In genomic region chr5:76737846-76738245, GRCh38 we compare ENCODE assay signal across 17 cellular contexts. TPM values are rescaled to one million over a fixed set of nuclear protein-coding genes. Genes with fewer than 3 reads are reported as not detected.
DNase-seq lines count a peak whose midpoint lies in the region; ATAC-seq and TF ChIP-seq lines count a peak whose summit lies in the region.
"Had no signal": no experiment of that assay in that cellular context is flagged by ENCODE, and none has a peak within 500 bp of the region (broad histone marks: within the 10 kb centered on the region; RNA-seq: fewer than 3 reads in every experiment).

No MANE protein-coding gene starts in this region.

- peak overlapping the region; percentile 64 for H3K4me3 Mint-ChIP-seq in T-helper 2 cell treated with Interferon-gamma antibody and Interleukin-4, amounts not matched to agents 5 μg/mL and 100 μg/mL, for 36 hours

- H3K27ac ChIP-seq in OCI-LY3 (ENCODE audit: low read length) (peak overlapping the region; percentile 86), smooth muscle cell (ENCODE audit: low read depth) (peak overlapping the region; percentile 84)

- peaks cover 37% of the 10 kb centered on the region for H3K4me1 Mint-ChIP-seq in T-helper 2 cell treated with Interferon-gamma antibody and Interleukin-4, amounts not matched to agents 5 μg/mL and 100 μg/mL, for 36 hours (ENCODE audit: low read depth)

- peak overlapping the region; percentile 89 for H3K27ac Mint-ChIP-seq in T-helper 2 cell treated with Interferon-gamma antibody and Interleukin-4, amounts not matched to agents 5 μg/mL and 100 μg/mL, for 36 hours

- no peak for TF ChIP-seq CTCF in OCI-LY3 (IDR thresholded peaks at IDR 0.05; ENCODE audit: low read depth, low read length)
- no peak for TF ChIP-seq CTCF in smooth muscle cell (IDR thresholded peaks at IDR 0.05; ENCODE audit: borderline replicate concordance, insufficient read depth, poor library complexity, severe bottlenecking)

- peaks cover 15% of the 10 kb centered on the region for H3F3A ChIP-seq in smooth muscle cell (ENCODE audit: low read depth)

- no peak for DNase-seq in T-helper 2 cell treated with Interferon-gamma antibody and Interleukin-4, amounts not matched to agents 5 μg/mL and 100 μg/mL, for 36 hours (ENCODE audit: low spot score)
- no peak for DNase-seq in T-helper 2 cell
- peak; percentile 39 for DNase-seq in cerebellar cortex (ENCODE audit: low spot score)
- no peak for DNase-seq in smooth muscle cell (lab: John Stamatoyannopoulos, UW; ENCODE audit: unreplicated experiment)
- no peak for DNase-seq in stimulated activated CD4-positive, alpha-beta T cell treated with anti-CD3 and anti-CD28 coated beads, Interleukin-2, amount 100 ng/mL, for 24 hours
- no peak for DNase-seq in NCI-H128 (lab: John Stamatoyannopoulos, UW; ENCODE audit: unreplicated experiment)
- DNase-seq: ACHN, cortex of kidney, GF-D8, heart right ventricle, kidney, MV-4-11, NCI-H82, T-helper 9 cell, trophoblast cell had no signal

- H3K4me1 ChIP-seq in OCI-LY3 (ENCODE audit: low read length) (peaks cover 54% of the 10 kb centered on the region), smooth muscle cell (ENCODE audit: low read depth) (no peaks in the 10 kb centered on the region)

- H3K79me2 ChIP-seq in OCI-LY3 (ENCODE audit: low read length), result no peaks in the 10 kb centered on the region
- H3K79me2 ChIP-seq in smooth muscle cell (ENCODE audit: low read depth), result no peaks in the 10 kb centered on the region

- ATAC-seq in GM21737 (IDR thresholded peaks at IDR 0.05; ENCODE audit: unreplicated experiment), result no peak

- H3K36me3 Mint-ChIP-seq in T-helper 2 cell treated with Interferon-gamma antibody and Interleukin-4, amounts not matched to agents 5 μg/mL and 100 μg/mL, for 36 hours (ENCODE audit: low read depth), result peaks cover 9% of the 10 kb centered on the region

- H3K36me3 ChIP-seq in OCI-LY3 (replicated peaks; ENCODE audit: low read depth, low read length), result no peaks in the 10 kb centered on the region
- no peaks in the 10 kb centered on the region for H3K36me3 ChIP-seq in smooth muscle cell (ENCODE audit: low read depth)

- H3K4me3 ChIP-seq in OCI-LY3 (ENCODE audit: low read length), result no peak overlapping the region
- H3K4me3 ChIP-seq in smooth muscle cell, result no peak overlapping the region
- H3K4me3 ChIP-seq: heart right ventricle had no signal

- H3K9ac ChIP-seq in OCI-LY3 (ENCODE audit: low read length) (peak overlapping the region; percentile 41; the same call in 1 of the 2 replicates), smooth muscle cell (ENCODE audit: low read depth) (peak overlapping the region; percentile 69)

- WGBS in smooth muscle cell (ENCODE audit: low lambda C conversion rate), result 58% methylated on average over 5 of the region's 5 CpGs

- H3K4me2 ChIP-seq in OCI-LY3 (ENCODE audit: low read length) (peak overlapping the region; percentile 68), smooth muscle cell (no peak overlapping the region)

- H3K27me3 Mint-ChIP-seq in T-helper 2 cell treated with Interferon-gamma antibody and Interleukin-4, amounts not matched to agents 5 μg/mL and 100 μg/mL, for 36 hours (ENCODE audit: low read depth), result no peaks in the 10 kb centered on the region

- H2AFZ ChIP-seq in OCI-LY3 (ENCODE audit: low read depth, low read length) (no peak overlapping the region), smooth muscle cell (ENCODE audit: low read depth) (no peak overlapping the region)

- H3K27me3 ChIP-seq in OCI-LY3 (ENCODE audit: low read depth, low read length) (no peaks in the 10 kb centered on the region), smooth muscle cell (ENCODE audit: low read depth) (no peaks in the 10 kb centered on the region)
- H3K27me3 ChIP-seq: heart right ventricle had no signal

- H4K20me1 ChIP-seq in OCI-LY3 (ENCODE audit: insufficient read depth, low read length) (no peaks in the 10 kb centered on the region), smooth muscle cell (ENCODE audit: low read depth) (no peaks in the 10 kb centered on the region)

- no peaks in the 10 kb centered on the region for H3K9me3 Mint-ChIP-seq in T-helper 2 cell treated with Interferon-gamma antibody and Interleukin-4, amounts not matched to agents 5 μg/mL and 100 μg/mL, for 36 hours

- H3K9me3 ChIP-seq in OCI-LY3 (ENCODE audit: insufficient read depth, low read length) (no peaks in the 10 kb centered on the region), smooth muscle cell (replicated peaks; ENCODE audit: low read depth) (no peaks in the 10 kb centered on the region)
- H3K9me3 ChIP-seq: heart right ventricle had no signal

RNA-seq across cellular contexts. Expression of gene F2R, which starts 21.9 kb away (rescaled TPM):
- total RNA-seq in smooth muscle cell, result 135 and 140 TPM in 2 replicates
- polyA plus RNA-seq in smooth muscle cell, result 83.3 and 103 TPM in 2 replicates
